Comparison of ENCODE assay signal across 1 cellular context in genomic region chr16:1958715-1959268, GRCh38.
TF ChIP-seq lines count a peak whose summit lies in the region.

No MANE protein-coding gene starts in this region.

TF ChIP-seq in HCT116, 20 proteins besides CTCF, POLR2A, EP300 and RAD21 (continued from another document):
- TF ChIP-seq JUND (IDR thresholded peaks at IDR 0.05) = no peak
